ENCODE assay signal across 6 cellular contexts in the genomic region with DNA sequence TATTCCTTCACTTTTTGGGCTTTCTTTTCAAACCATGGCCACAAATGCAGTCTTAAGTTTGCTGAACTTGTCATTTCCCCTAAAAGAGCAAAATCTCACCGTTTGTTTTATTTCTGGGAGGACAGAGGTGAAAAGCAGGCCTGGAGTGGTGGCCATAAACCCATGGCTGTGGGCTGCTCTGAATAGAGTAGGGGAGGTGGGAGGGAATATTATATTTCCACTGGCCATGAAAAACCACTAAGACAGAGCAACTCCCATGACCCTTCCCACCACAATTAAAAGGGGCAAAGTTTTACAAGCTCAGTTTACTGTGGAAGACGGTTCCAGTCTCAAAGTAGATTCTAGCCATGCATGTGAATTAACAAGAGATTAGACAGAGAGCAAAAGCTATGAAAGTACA.
"Had no signal": no experiment of that assay in that cellular context is flagged by ENCODE, and none has a peak within 500 bp of the region (broad histone marks: within the 10 kb centered on the region; RNA-seq: fewer than 3 reads in every experiment).

No MANE protein-coding gene starts in this region.

- DNase-seq: GM23248, GOT3, H7, IMR-90 had no signal

- H3K4me3 ChIP-seq: GM23248, HAP-1, K562 had no signal

- H3K4me1 ChIP-seq: HAP-1 had no signal

- H3K27ac ChIP-seq: GM23248 had no signal

- H3K36me3 ChIP-seq: HAP-1 had no signal
